Comparison of ENCODE assay signal across 20 cellular contexts in genomic region chr7:46542076-46542475, GRCh38.
DNase-seq lines count a peak whose midpoint lies in the region; ATAC-seq and TF ChIP-seq lines count a peak whose summit lies in the region.
"Had no signal": no experiment of that assay in that cellular context is flagged by ENCODE, and none has a peak within 500 bp of the region (broad histone marks: within the 10 kb centered on the region; RNA-seq: fewer than 3 reads in every experiment).

No MANE protein-coding gene starts in this region.

- no peak overlapping the region for H3K56ac ChIP-seq in IMR-90 (ENCODE audit: extremely low read depth, insufficient read depth, low read length)

- H3K4me3 ChIP-seq in IMR-90 (ENCODE audit: insufficient read depth, low read depth, low read length): no peak overlapping the region
- H3K4me3 ChIP-seq in hepatocyte: no peak overlapping the region
- H3K4me3 ChIP-seq in mucosa of descending colon: no peak overlapping the region
- H3K4me3 ChIP-seq: GM23338 had no signal

- TF ChIP-seq RAD21 in IMR-90 (IDR thresholded peaks at IDR 0.05; ENCODE audit: low read length): no peak

- no peak overlapping the region for H3K14ac ChIP-seq in IMR-90 (replicated peaks; ENCODE audit: low read depth, low read length)

- H3K27ac ChIP-seq in IMR-90 (ENCODE audit: insufficient read depth, low read length): no peak overlapping the region
- H3K27ac ChIP-seq in hepatocyte: peak overlapping the region; percentile 36

- TF ChIP-seq CTCF in IMR-90 (conservative IDR thresholded peaks at IDR 0.05; ENCODE audit: low read depth, low read length): no peak
- TF ChIP-seq CTCF in hepatocyte (IDR thresholded peaks at IDR 0.05; ENCODE audit: poor library complexity): no peak
- no peak for TF ChIP-seq CTCF in mucosa of descending colon (IDR thresholded peaks at IDR 0.05)

- H2AK5ac ChIP-seq in IMR-90 (ENCODE audit: low read depth, low read length): no peak overlapping the region

- H3K4me2 ChIP-seq in IMR-90 (ENCODE audit: low read depth, low read length): no peak overlapping the region
- H3K4me2 ChIP-seq in hepatocyte: no peak overlapping the region
- H3K4me2 ChIP-seq: GM23338 had no signal

- BruUV-seq in IMR-90 (replicated peaks; lab: Mats Ljungman, UMichigan): no TSS peak

- no peaks in the 10 kb centered on the region for H3K36me3 ChIP-seq in IMR-90 (ENCODE audit: control insufficient read depth, insufficient read depth, low read length)
- H3K36me3 ChIP-seq in hepatocyte (replicated peaks; ENCODE audit: insufficient read depth, low read depth): no peaks in the 10 kb centered on the region
- no peaks in the 10 kb centered on the region for H3K36me3 ChIP-seq in mucosa of descending colon (ENCODE audit: low read depth)
- H3K36me3 ChIP-seq: BE2C had no signal

- H3K4ac ChIP-seq in IMR-90 (ENCODE audit: low read depth, low read length): peak overlapping the region; percentile 41; the same call in 1 of the 2 replicates

- H2AK9ac ChIP-seq in IMR-90 (replicated peaks; ENCODE audit: low read depth, low read length, poor library complexity): no peak overlapping the region

- CTCF ChIA-PET in IMR-90 (lab: Yijun Ruan, JAX): no interaction called here

- no peaks in the 10 kb centered on the region for H3K27me3 ChIP-seq in IMR-90 (ENCODE audit: control insufficient read depth, insufficient read depth, low read length)
- no peaks in the 10 kb centered on the region for H3K27me3 ChIP-seq in hepatocyte
- H3K27me3 ChIP-seq: BE2C had no signal

- no peaks in the 10 kb centered on the region for H3K79me2 ChIP-seq in hepatocyte

- no peak overlapping the region for H4K8ac ChIP-seq in IMR-90 (ENCODE audit: low read depth in 2 of 2, low read length in 2 of 2)

- H4K5ac ChIP-seq in IMR-90 (ENCODE audit: low read depth, low read length): 0 out of 2 replicates have a peak overlapping the region, but pooled peaks have one; percentile 16

- no peak overlapping the region for H2BK5ac ChIP-seq in IMR-90 (ENCODE audit: low read depth, low read length, poor library complexity, severe bottlenecking)

- H3K23ac ChIP-seq in IMR-90 (ENCODE audit: low read depth, low read length): no peak overlapping the region

- TF ChIP-seq POLR2A in IMR-90 (IDR thresholded peaks at IDR 0.05; ENCODE audit: low read depth, low read length): no peak

- POLR2A ChIA-PET in IMR-90 (lab: Charles Lee; ENCODE audit: unreplicated experiment): no interaction called here

- peaks cover 3% of the 10 kb centered on the region for H3K9me1 ChIP-seq in IMR-90 (ENCODE audit: insufficient read depth, low read length)

- dilution Hi-C loops in IMR-90 (cut with HindIII; ENCODE audit: low sequenced_read_pairs, unreplicated experiment): no loop called here

- intact Hi-C loops in IMR-90 (cut with micrococcal nuclease): loop anchor here (5.0 kb wide), 1 partner anchor 170 kb away; no protein-coding TSS in a partner anchor
- intact Hi-C loops in mucosa of descending colon (cut with DNase I, micrococcal nuclease): no loop called here

- H3K4me1 ChIP-seq in IMR-90 (ENCODE audit: control insufficient read depth, insufficient read depth, low read length) (peaks cover 4% of the 10 kb centered on the region; the same call in 1 of the 2 replicates), hepatocyte (ENCODE audit: insufficient read depth) (peaks cover 11% of the 10 kb centered on the region), mucosa of descending colon (ENCODE audit: low read depth) (peaks cover 5% of the 10 kb centered on the region)

- H2BK20ac ChIP-seq in IMR-90 (ENCODE audit: low read depth, low read length): peak overlapping the region; percentile 33

- H2AFZ ChIP-seq in IMR-90 (replicated peaks; ENCODE audit: low read length, poor library complexity) (no peak overlapping the region), hepatocyte (no peak overlapping the region)
- H2AFZ ChIP-seq: GM23338 had no signal

- DNase-seq in EH (ENCODE audit: low read depth): peak; percentile 17
- no peak for DNase-seq in IMR-90
- DNase-seq in hepatocyte (ENCODE audit: low spot score): no peak
- DNase-seq in mucosa of descending colon: no peak
- no peak for DNase-seq in NCI-H526 treated with DMSO at 0.1 percent for 48 hours (lab: John Stamatoyannopoulos, UW)
- DNase-seq in AG08395 (ENCODE audit: low spot score): no peak
- DNase-seq: 8988T; BE2C; C1 segment of cervical spinal cord; CD4-positive, CD25-positive, alpha-beta regulatory T cell; CD8-positive, alpha-beta memory T cell; COR-L47; DMS 273 treated with DMSO at 0.1 percent for 48 hours; DMS53; DND-41; HCEC 1CT; HFFc6 had no signal

- H4K91ac ChIP-seq in IMR-90 (ENCODE audit: insufficient read depth, low read depth, low read length): peak overlapping the region; percentile 32; the same call in 1 of the 2 replicates

- WGBS in IMR-90 (ENCODE audit: extremely low coverage in 2 of 2, insufficient read length in 1 of 2), 2 experiments: no CpG with 5 or more reads among the region's 1 CpG
- 41% methylated on average over 1 of the region's 1 CpG for WGBS in hepatocyte (ENCODE audit: low lambda C conversion rate, missing lambda C conversion rate)

- H3K79me1 ChIP-seq in IMR-90 (ENCODE audit: low read depth in 1 of 2, low read length in 2 of 2): no peaks in the 10 kb centered on the region

- H4K20me1 ChIP-seq in IMR-90 (ENCODE audit: insufficient read depth, low read length) (no peaks in the 10 kb centered on the region), hepatocyte (ENCODE audit: insufficient read depth, poor library complexity, severe bottlenecking) (no peaks in the 10 kb centered on the region)

- in situ Hi-C loops in IMR-90 (cut with MboI; ENCODE audit: low sequenced_read_pairs): no loop called here

- no peak for ATAC-seq in IMR-90 (ENCODE audit: low read depth)
- ATAC-seq in mucosa of descending colon: peak; percentile 94
- ATAC-seq in HG03442 (IDR thresholded peaks at IDR 0.05; ENCODE audit: unreplicated experiment): no peak
- ATAC-seq: GM23338, HepG2 had no signal

- H3K9ac ChIP-seq in IMR-90 (ENCODE audit: low read depth, low read length): no peak overlapping the region

- no peaks in the 10 kb centered on the region for H3K9me2 ChIP-seq in hepatocyte (replicated peaks; ENCODE audit: insufficient read depth)

- no peak overlapping the region for H2BK15ac ChIP-seq in IMR-90 (ENCODE audit: low read depth, low read length)

- H2BK120ac ChIP-seq in IMR-90 (ENCODE audit: low read depth, low read length): peak overlapping the region; percentile 42; the same call in 1 of the 2 replicates

- peak overlapping the region; percentile 33; the same call in 1 of the 2 replicates for H3K18ac ChIP-seq in IMR-90 (ENCODE audit: low read depth, low read length)

- H3K9me3 ChIP-seq in IMR-90 (ENCODE audit: control insufficient read depth, insufficient read depth, low read length): no peaks in the 10 kb centered on the region
- H3K9me3 ChIP-seq in hepatocyte (ENCODE audit: low read depth): no peaks in the 10 kb centered on the region
- no peaks in the 10 kb centered on the region for H3K9me3 ChIP-seq in mucosa of descending colon
- H3K9me3 ChIP-seq: BE2C had no signal

TF ChIP-seq in IMR-90, 13 proteins besides CTCF, POLR2A, EP300 and RAD21:
- TF ChIP-seq RCOR1 (IDR thresholded peaks at IDR 0.05; ENCODE audit: insufficient replicate concordance, low read length): no peak
- no peak for TF ChIP-seq MXI1 (IDR thresholded peaks at IDR 0.05; ENCODE audit: borderline replicate concordance, low read depth, low read length)
- TF ChIP-seq MAFK (IDR thresholded peaks at IDR 0.05; ENCODE audit: low read depth, low read length): no peak
- no peak for TF ChIP-seq RFX5 (IDR thresholded peaks at IDR 0.05; ENCODE audit: low read depth, low read length)
- no peak for TF ChIP-seq MAZ (IDR thresholded peaks at IDR 0.05; ENCODE audit: borderline replicate concordance, low read depth, low read length)
- no peak for TF ChIP-seq CHD1 (IDR thresholded peaks at IDR 0.05; ENCODE audit: low read depth, low read length)
- no peak for TF ChIP-seq USF2 (IDR thresholded peaks at IDR 0.05; ENCODE audit: low read depth, low read length)
- no peak for TF ChIP-seq FOS (IDR thresholded peaks at IDR 0.05; ENCODE audit: low read depth, low read length)
- no peak for TF ChIP-seq NFE2L2 (IDR thresholded peaks at IDR 0.05; ENCODE audit: low read depth, low read length)
